ENCODE assay signal across 16 cellular contexts in the genomic region with DNA sequence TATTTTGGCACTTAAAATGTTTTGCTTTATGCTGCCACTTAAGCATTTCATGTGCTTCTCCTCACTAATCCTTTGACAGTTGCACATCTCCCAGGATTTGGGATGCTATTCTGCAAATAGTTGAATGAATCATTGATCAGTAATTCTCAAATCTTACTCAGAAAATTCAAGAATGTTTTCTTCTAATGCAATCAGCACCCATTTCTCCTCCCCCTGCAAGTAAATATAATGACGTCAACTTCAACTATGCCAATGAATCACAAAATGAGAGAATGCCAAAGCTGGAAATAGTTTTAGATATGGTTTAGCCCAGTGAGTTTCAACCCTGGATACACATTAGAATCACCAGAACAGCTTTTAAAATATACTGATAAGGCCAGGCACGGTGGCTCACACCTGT. TPM values are rescaled to one million over a fixed set of nuclear protein-coding genes. Genes with fewer than 3 reads are reported as not detected.
DNase-seq lines count a peak whose midpoint lies in the region; ATAC-seq, FAIRE-seq and TF ChIP-seq lines count a peak whose summit lies in the region.
"Had no signal": no experiment of that assay in that cellular context is flagged by ENCODE, and none has a peak within 500 bp of the region (broad histone marks: within the 10 kb centered on the region; RNA-seq: fewer than 3 reads in every experiment).

No MANE protein-coding gene starts in this region.

- H3K36me3 ChIP-seq in fibroblast of lung (ENCODE audit: control insufficient read depth, insufficient read depth, low read length): no peaks in the 10 kb centered on the region
- no peaks in the 10 kb centered on the region for H3K36me3 ChIP-seq in psoas muscle (ENCODE audit: insufficient read depth in 1 of 2, low read depth in 1 of 2)

- no peak for ATAC-seq in psoas muscle
- no peak for ATAC-seq in GM21390 (IDR thresholded peaks at IDR 0.05; ENCODE audit: unreplicated experiment)
- ATAC-seq: body of pancreas; stimulated activated memory B cell treated with anti-CD40 and anti-IgM and Interleukin-4, amounts not matched to agents 10 μg/mL and 1 μg/mL and 100 μg/mL, for 72 hours had no signal

- FAIRE-seq in RCC 7860 (lab: Jason Lieb, UNC): no peak

- peak overlapping the region; percentile 55 for H3K27ac ChIP-seq in fibroblast of lung (ENCODE audit: insufficient read depth, low read length)
- peak overlapping the region; percentile 92 for H3K27ac ChIP-seq in psoas muscle
- H3K27ac ChIP-seq: body of pancreas, VCaP had no signal

- no peak overlapping the region for H2AFZ ChIP-seq in fibroblast of lung (ENCODE audit: low read length)

- peak overlapping the region; percentile 46 for H3K4me2 ChIP-seq in fibroblast of lung (ENCODE audit: extremely low read depth, insufficient read depth, low read length)

- H3K4me1 ChIP-seq in fibroblast of lung (ENCODE audit: control insufficient read depth, extremely low read depth, insufficient read depth, low read length): peaks cover 54% of the 10 kb centered on the region
- H3K4me1 ChIP-seq in psoas muscle: peaks cover 72% of the 10 kb centered on the region

- H3K27me3 ChIP-seq in fibroblast of lung (ENCODE audit: control insufficient read depth, insufficient read depth, low read length) (no peaks in the 10 kb centered on the region), psoas muscle (ENCODE audit: insufficient read depth in 3 of 3, low read length in 2 of 3) (no peaks in the 10 kb centered on the region)
- H3K27me3 ChIP-seq: body of pancreas had no signal

- intact Hi-C loops in psoas muscle (cut with DNase I): no loop called here

- no peak overlapping the region for H3K9ac ChIP-seq in fibroblast of lung (ENCODE audit: insufficient read depth, low read length)

- DNase-seq in EH (ENCODE audit: low read depth) (peak; percentile 91), RCC 7860 (ENCODE audit: low spot score) (peak; percentile 43), fibroblast of lung (ENCODE audit: low read depth in 2 of 2) (peak; percentile 83 to 90), psoas muscle (peak in 1 of 2 donors; percentile 22), CD1c-positive myeloid dendritic cell (ENCODE audit: extremely low spot score) (no peak), NCI-H2196 treated with DMSO at 0.1 percent for 48 hours (lab: John Stamatoyannopoulos, UW; ENCODE audit: unreplicated experiment) (no peak)
- no peak for DNase-seq in effector CD8-positive, alpha-beta T cell (lab: John Stamatoyannopoulos, UW)
- DNase-seq: body of pancreas, COR-L47, islet precursor cell, NCI-H1048, NCI-H510A treated with DMSO at 0.1 percent for 48 hours, SHP77 had no signal

- no peaks in the 10 kb centered on the region for H4K20me1 ChIP-seq in fibroblast of lung (ENCODE audit: control insufficient read depth, extremely low read depth, insufficient read depth, low read length)

- H3K4me3 ChIP-seq in fibroblast of lung (replicated peaks in 1 of 4; ENCODE audit: control extremely low read depth in 1 of 4, insufficient read depth in 1 of 4, low read depth in 3 of 4, low read length in 4 of 4): no peak overlapping the region
- H3K4me3 ChIP-seq in psoas muscle: no peak overlapping the region
- H3K4me3 ChIP-seq: body of pancreas had no signal

- 35 to 61% (median 50%) methylated on average over 2 of the region's 2 CpGs for WGBS in psoas muscle, 3 donors

- H3K9me3 ChIP-seq in fibroblast of lung (ENCODE audit: control insufficient read depth, insufficient read depth, low read depth, low read length) (no peaks in the 10 kb centered on the region), psoas muscle (no peaks in the 10 kb centered on the region)
- H3K9me3 ChIP-seq: body of pancreas had no signal

- H3K79me2 ChIP-seq in fibroblast of lung (ENCODE audit: control insufficient read depth, insufficient read depth, low read length): peaks cover 4% of the 10 kb centered on the region

- no peak for TF ChIP-seq CTCF in fibroblast of lung (conservative IDR thresholded peaks at IDR 0.05 in 1 of 2, IDR thresholded peaks at IDR 0.05 in 1 of 2; ENCODE audit: low read depth in 1 of 2, low read length in 2 of 2)
- no peak for TF ChIP-seq CTCF in psoas muscle (IDR thresholded peaks at IDR 0.05)

RNA-seq across cellular contexts. Expression of gene BLOC1S1, which starts 2.1 kb away (rescaled TPM):
- 90.9 and 103 TPM in 2 replicates for total RNA-seq in fibroblast of lung
- 163 and 240 TPM in 2 replicates for polyA plus RNA-seq in fibroblast of lung
- 197 and 272 TPM in 2 replicates for polyA plus RNA-seq in fibroblast of lung (2012)
- polyA minus RNA-seq in fibroblast of lung (ENCODE audit: low replicate concordance): 56.6 and 74.8 TPM in 2 replicates
- 100 to 1,000 TPM; 127 to 193 (median 165) TPM for total RNA-seq in psoas muscle
- polyA plus RNA-seq in psoas muscle: 100 to 1,000 TPM; 185 to 260 (median 228) TPM

RNA-seq across cellular contexts. Expression of gene ITGA7, which starts 6.0 kb away (rescaled TPM):
- total RNA-seq in fibroblast of lung (40.3 and 130 TPM in 2 replicates), psoas muscle (100 to 1,000 TPM; 297 to 433 (median 350) TPM)
- polyA plus RNA-seq in fibroblast of lung (42.7 and 46.4 TPM in 2 replicates), psoas muscle (100 to 1,000 TPM in 2 of 3 donors, 10 to 100 TPM in 1; 51.8 to 254 (median 152) TPM)
- 69.4 and 83.1 TPM in 2 replicates for polyA plus RNA-seq in fibroblast of lung (2012)
- polyA minus RNA-seq in fibroblast of lung (ENCODE audit: low replicate concordance): 129 and 132 TPM in 2 replicates

RNA-seq across cellular contexts. Expression of gene RDH5, which starts 6.5 kb away (rescaled TPM):
- 12.1 and 49.2 TPM in 2 replicates for total RNA-seq in fibroblast of lung
- 11.1 and 16.7 TPM in 2 replicates for polyA plus RNA-seq in fibroblast of lung
- 12.2 and 18.0 TPM in 2 replicates for polyA plus RNA-seq in fibroblast of lung (2012)
- 5.8 and 17.1 TPM in 2 replicates for polyA minus RNA-seq in fibroblast of lung (ENCODE audit: low replicate concordance)
- 10 to 100 TPM; 11.4 to 25.4 (median 16.0) TPM for total RNA-seq in psoas muscle
- 10 to 100 TPM in 2 of 3 donors, 1 to 10 TPM in 1; 7.0 to 14.0 (median 11.9) TPM for polyA plus RNA-seq in psoas muscle

RNA-seq across cellular contexts. Expression of gene CD63, which starts 15.1 kb away (rescaled TPM):
- 3,001 and 3,424 TPM in 2 replicates for total RNA-seq in fibroblast of lung
- polyA plus RNA-seq in fibroblast of lung: 2,890 and 3,456 TPM in 2 replicates
- polyA plus RNA-seq in fibroblast of lung (2012): 2,634 and 2,984 TPM in 2 replicates
- 405 and 549 TPM in 2 replicates for polyA minus RNA-seq in fibroblast of lung (ENCODE audit: low replicate concordance)
- 1,000 to 10,000 TPM in 2 of 4 donors, 100 to 1,000 TPM in 2; 592 to 1,401 (median 983) TPM for total RNA-seq in psoas muscle
- 1,000 to 10,000 TPM; 1,147 to 2,407 (median 1,257) TPM for polyA plus RNA-seq in psoas muscle

RNA-seq across cellular contexts. Expression of gene GDF11, which starts 29.2 kb away (rescaled TPM):
- total RNA-seq in fibroblast of lung: 3.1 and 4.3 TPM in 2 replicates
- 9.4 and 11.1 TPM in 2 replicates for polyA plus RNA-seq in fibroblast of lung
- polyA plus RNA-seq in fibroblast of lung (2012): 19.1 and 23.6 TPM in 2 replicates
- 27.3 and 38.4 TPM in 2 replicates for polyA minus RNA-seq in fibroblast of lung (ENCODE audit: low replicate concordance)
- 1 to 10 TPM in 3 of 4 donors, under 1 TPM in 1; 0.88 to 4.8 (median 1.4) TPM for total RNA-seq in psoas muscle
- 1 to 10 TPM in 2 of 3 donors, under 1 TPM in 1; 0.34 to 3.7 (median 2.3) TPM for polyA plus RNA-seq in psoas muscle

Comparison
In these comparisons a context has a peak if more than half of its experiments do, and no peak if none do; other contexts are left out.
1. DNase-seq: peak in EH (single experiment), RCC 7860 (single experiment) and fibroblast of lung (2 of 2); none in CD1c-positive myeloid dendritic cell (single experiment), NCI-H2196 treated with DMSO at 0.1 percent for 48 hours (single experiment) and effector CD8-positive, alpha-beta T cell (single experiment).